In the genomic region with DNA sequence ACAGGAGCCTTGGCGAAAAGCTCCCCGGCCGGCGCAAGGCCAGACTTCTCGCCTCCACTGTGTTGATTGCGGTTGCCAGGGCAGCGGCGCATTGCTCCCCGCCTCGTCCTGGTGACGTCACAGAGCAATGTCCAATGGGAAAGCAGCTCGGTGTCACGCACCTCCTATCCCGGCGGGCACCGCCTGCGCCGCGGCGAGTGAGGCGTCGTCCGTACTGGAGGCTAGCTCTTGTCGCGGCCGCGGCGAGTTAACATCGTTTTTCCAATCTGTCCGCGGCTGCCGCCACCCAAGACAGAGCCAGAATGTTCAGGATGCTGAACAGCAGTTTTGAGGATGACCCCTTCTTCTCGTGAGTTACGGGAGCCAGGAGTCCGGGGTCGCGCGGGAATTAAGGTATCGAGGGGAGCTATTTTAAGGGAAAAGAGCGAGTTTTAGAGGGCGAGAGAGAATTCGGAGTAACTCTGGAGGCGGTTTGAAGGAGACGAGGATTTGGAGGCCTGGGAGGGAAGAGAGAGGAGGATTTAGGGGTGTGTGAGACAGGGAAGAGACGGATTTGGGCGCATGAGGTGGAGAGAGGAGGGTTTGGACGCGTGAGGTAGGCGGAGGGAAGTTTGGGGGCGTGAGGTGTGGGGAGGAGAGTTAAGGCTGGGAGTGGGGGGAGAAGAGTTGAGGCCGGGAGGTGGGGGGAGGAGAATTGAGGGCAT, we compare ENCODE assay signal across 8 cellular contexts.
A peak's percentile ranks its signal among the peaks of the same experiment; 100 is the strongest.
DNase-seq lines count a peak whose midpoint lies in the region; ATAC-seq and TF ChIP-seq lines count a peak whose summit lies in the region.

A gene with protein sequence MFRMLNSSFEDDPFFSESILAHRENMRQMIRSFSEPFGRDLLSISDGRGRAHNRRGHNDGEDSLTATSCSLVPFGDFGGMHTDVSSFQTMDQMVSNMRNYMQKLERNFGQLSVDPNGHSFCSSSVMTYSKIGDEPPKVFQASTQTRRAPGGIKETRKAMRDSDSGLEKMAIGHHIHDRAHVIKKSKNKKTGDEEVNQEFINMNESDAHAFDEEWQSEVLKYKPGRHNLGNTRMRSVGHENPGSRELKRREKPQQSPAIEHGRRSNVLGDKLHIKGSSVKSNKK (plus strand): TSS at position 196 of the 704 bp plus-strand sequence. CDS start 107 bp downstream, at position 303.

- no peaks in the 10 kb centered on the region for H3K9me3 ChIP-seq in iPS-20b (ENCODE audit: insufficient read depth, low read depth, low read length)

- ATAC-seq in GM18505 (IDR thresholded peaks at IDR 0.05; ENCODE audit: unreplicated experiment) (peak; percentile 100), HG02973 (IDR thresholded peaks at IDR 0.05; ENCODE audit: unreplicated experiment) (peak; percentile 100)

- no peaks in the 10 kb centered on the region for H3K36me3 ChIP-seq in iPS-20b (ENCODE audit: insufficient read depth, low read depth, low read length)

- H3K27me3 ChIP-seq in iPS-20b (ENCODE audit: insufficient read depth, low read length) = peaks cover 38% of the 10 kb centered on the region

- H3K9ac ChIP-seq in iPS-20b (ENCODE audit: low read depth, low read length) = peak within 1 kb of the TSS; percentile 90

- TF ChIP-seq POLR2A in GM18505 (IDR thresholded peaks at IDR 0.05; ENCODE audit: borderline replicate concordance, extremely low read depth, insufficient read depth, insufficient read length) = no peak

- peak; percentile 96 for DNase-seq in NCI-H2107 (lab: John Stamatoyannopoulos, UW)
- DNase-seq in activated CD4-positive, CD25-positive, alpha-beta regulatory T cell treated with anti-CD3 and anti-CD28 coated beads, Interleukin-2, amount 50 U/mL, for 16 hours (ENCODE audit: low read depth, low spot score) = peak; percentile 56
- peak; percentile 40 to 97 (median 91) for DNase-seq in caudate nucleus (lab: John Stamatoyannopoulos, UW)
- DNase-seq in skeletal muscle cell (ENCODE audit: low read depth) = peak; percentile 86
- no peak for DNase-seq in NK-92 (lab: John Stamatoyannopoulos, UW; ENCODE audit: unreplicated experiment)

- H3K4me1 ChIP-seq in iPS-20b (ENCODE audit: insufficient read depth, low read length) = peaks cover 6% of the 10 kb centered on the region

- peak within 1 kb of the TSS; percentile 94 for H3K4me3 ChIP-seq in iPS-20b (ENCODE audit: low read length)
- peak within 1 kb of the TSS; percentile 81 for H3K4me3 ChIP-seq in skeletal muscle cell (ENCODE audit: low read depth, low read length)

- H3K27ac ChIP-seq in caudate nucleus (ENCODE audit: low read depth, low read length) (peak within 1 kb of the TSS; percentile 69), iPS-20b (ENCODE audit: low read length) (no peak within 1 kb of the TSS)
